ENCODE assay signal across 11 cellular contexts in the genomic region with DNA sequence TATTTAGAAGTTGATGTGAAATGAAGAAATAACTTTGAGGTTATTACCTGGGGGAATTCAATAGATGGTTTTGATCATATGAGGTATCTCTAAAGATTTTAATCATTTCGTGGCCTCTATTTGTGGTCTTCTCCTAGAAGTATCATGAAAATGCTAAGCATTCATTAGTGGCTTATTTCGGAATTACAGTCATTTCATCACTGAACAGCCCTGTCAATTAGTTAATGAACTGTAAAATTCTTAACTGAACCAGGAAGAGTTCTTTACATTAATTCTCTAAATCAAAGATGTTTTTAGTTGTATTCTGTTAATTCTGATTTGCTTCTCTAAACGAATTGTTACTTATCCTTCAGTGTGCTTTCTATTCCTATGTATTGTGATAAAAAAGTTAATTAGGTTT.
"Had no signal": no experiment of that assay in that cellular context is flagged by ENCODE, and none has a peak within 500 bp of the region (broad histone marks: within the 10 kb centered on the region; RNA-seq: fewer than 3 reads in every experiment).

No MANE protein-coding gene starts in this region.

- ATAC-seq: HCT116 had no signal

- H3K4me3 Mint-ChIP-seq: GM23338, H9, HFFc6 had no signal

- H3K4me3 ChIP-seq: GM23248, GM23338, HAP-1 had no signal

- H3K27ac ChIP-seq: GM23248 had no signal

- DNase-seq: GM23248, GOT3, H7, H9, HCEC 1CT, HFFc6 had no signal

- H3K27ac Mint-ChIP-seq: GM23338, H9, HFFc6 had no signal

- FAIRE-seq: H1, H54 had no signal

- H3K9me3 ChIP-seq: HAP-1 had no signal

- H3K36me3 ChIP-seq: HAP-1 had no signal

- H3K4me1 Mint-ChIP-seq: GM23338 had no signal

- H3K9me3 Mint-ChIP-seq: GM23338, H9, HFFc6 had no signal

- H2AFZ ChIP-seq: GM23248, GM23338 had no signal

- H3K9ac ChIP-seq: GM23248 had no signal

- H3K4me1 ChIP-seq: HAP-1 had no signal

- H3K4me2 ChIP-seq: GM23338 had no signal
